8 cellular contexts compared by ENCODE assay signal in genomic region chr4:78058591-78059523, GRCh38. TPM values are rescaled to one million over a fixed set of nuclear protein-coding genes. Genes with fewer than 3 reads are reported as not detected.
DNase-seq lines count a peak whose midpoint lies in the region; ATAC-seq and TF ChIP-seq lines count a peak whose summit lies in the region.

No MANE protein-coding gene starts in this region.

- intact Hi-C loops in activated B cell treated with CpG ODN at 0.5 μM for 24 hours (cut with micrococcal nuclease): loop anchor here (2.0 to 10.0 kb wide), 3 partner anchors 556 to 878 kb away; partner anchors contain the start of gene PAQR3

- H3K4me2 ChIP-seq in KMS-11: peak overlapping the region; percentile 81

- peaks cover 43% of the 10 kb centered on the region for H3K27me3 Mint-ChIP-seq in activated B cell treated with CpG ODN at 0.5 μM for 24 hours
- peaks cover 33 to 65% of the 10 kb centered on the region in 2 donors for H3K27me3 Mint-ChIP-seq in natural killer cell treated with Interleukin-12 subunit alpha and Interleukin-12 subunit beta and Interleukin-15 and Interleukin-18, amount 100 ng/mL, for 72 hours

- H3K9me3 Mint-ChIP-seq in activated B cell treated with CpG ODN at 0.5 μM for 24 hours: no peaks in the 10 kb centered on the region
- no peaks in the 10 kb centered on the region for H3K9me3 Mint-ChIP-seq in natural killer cell treated with Interleukin-12 subunit alpha and Interleukin-12 subunit beta and Interleukin-15 and Interleukin-18, amount 100 ng/mL, for 72 hours

- no peak overlapping the region for H3K27ac ChIP-seq in KMS-11

- H3K4me1 ChIP-seq in KMS-11 (ENCODE audit: low read depth, poor library complexity, severe bottlenecking): no peaks in the 10 kb centered on the region

- CTCF ChIA-PET in activated B cell treated with CpG ODN at 0.5 μM for 24 hours (lab: Charles Lee): interaction anchor here (0.8 to 1.3 kb wide), 4 partner anchors 13 to 24 kb away, joined by 3 read pairs; no protein-coding TSS in a partner anchor

- peak overlapping the region; percentile 57; the same call in 1 of the 2 replicates for H3K9ac ChIP-seq in KMS-11

- H3K27ac Mint-ChIP-seq in activated B cell treated with CpG ODN at 0.5 μM for 24 hours: no peak overlapping the region
- H3K27ac Mint-ChIP-seq in natural killer cell treated with Interleukin-12 subunit alpha and Interleukin-12 subunit beta and Interleukin-15 and Interleukin-18, amount 100 ng/mL, for 72 hours: no peak overlapping the region

- POLR2A ChIA-PET in activated B cell treated with CpG ODN at 0.5 μM for 24 hours (lab: Charles Lee): interaction anchor here (0.6 to 1.0 kb wide), 4 partner anchors 11 to 841 kb away, joined by 3 to 6 read pairs (median 3); no protein-coding TSS in a partner anchor

- H2AFZ ChIP-seq in KMS-11 (ENCODE audit: low read depth): peak overlapping the region; percentile 98

- H3K4me3 ChIP-seq in KMS-11 (IDR thresholded peaks at IDR 0.05; ENCODE audit: insufficient read depth, low read depth, low read length) (peak overlapping the region; percentile 83), fibroblast of pulmonary artery (replicated peaks; ENCODE audit: low read depth, low read length) (peak overlapping the region; percentile 72)

- no peaks in the 10 kb centered on the region for H3K79me2 ChIP-seq in KMS-11 (ENCODE audit: insufficient read depth, low read depth)

- no peak for ATAC-seq in activated B cell treated with CpG ODN at 0.5 μM for 24 hours (ENCODE audit: low read depth)
- ATAC-seq in natural killer cell treated with Interleukin-12 subunit alpha and Interleukin-12 subunit beta and Interleukin-15 and Interleukin-18, amount 100 ng/mL, for 72 hours: no peak

- H3K36me3 ChIP-seq in KMS-11 (ENCODE audit: insufficient read depth): no peaks in the 10 kb centered on the region

- DNase-seq in DMS79 (lab: John Stamatoyannopoulos, UW): peak; percentile 13
- no peak for DNase-seq in activated B cell treated with CpG ODN at 0.5 μM for 24 hours
- peak; percentile 23 for DNase-seq in fibroblast of pulmonary artery (ENCODE audit: low read depth)
- DNase-seq in natural killer cell treated with Interleukin-12 subunit alpha and Interleukin-12 subunit beta and Interleukin-15 and Interleukin-18, amount 100 ng/mL, for 72 hours (ENCODE audit: low spot score): no peak
- DNase-seq in SIG-M5 treated with dmso at 0.1 percent for 504 hours (lab: John Stamatoyannopoulos, UW; ENCODE audit: unreplicated experiment): no peak
- DNase-seq in occipital lobe (lab: John Stamatoyannopoulos, UW): no peak
- DNase-seq in GDM1 (lab: John Stamatoyannopoulos, UW): no peak

- no peaks in the 10 kb centered on the region for H3K36me3 Mint-ChIP-seq in activated B cell treated with CpG ODN at 0.5 μM for 24 hours (ENCODE audit: low read depth)
- H3K36me3 Mint-ChIP-seq in natural killer cell treated with Interleukin-12 subunit alpha and Interleukin-12 subunit beta and Interleukin-15 and Interleukin-18, amount 100 ng/mL, for 72 hours: no peaks in the 10 kb centered on the region

- H3K27me3 ChIP-seq in KMS-11 (ENCODE audit: insufficient read depth, low read depth): no peaks in the 10 kb centered on the region; the same call in 1 of the 2 replicates

- peak overlapping the region; percentile 93 for H3K4me3 Mint-ChIP-seq in activated B cell treated with CpG ODN at 0.5 μM for 24 hours
- peak overlapping the region; percentile 91 for H3K4me3 Mint-ChIP-seq in natural killer cell treated with Interleukin-12 subunit alpha and Interleukin-12 subunit beta and Interleukin-15 and Interleukin-18, amount 100 ng/mL, for 72 hours

- TF ChIP-seq CTCF in KMS-11 (conservative IDR thresholded peaks at IDR 0.05; ENCODE audit: low read depth, low read length) (no peak), activated B cell treated with CpG ODN at 0.5 μM for 24 hours (IDR thresholded peaks at IDR 0.05) (no peak), fibroblast of pulmonary artery (IDR thresholded peaks at IDR 0.05; ENCODE audit: low read length, missing control alignments) (no peak)

- H4K20me1 ChIP-seq in KMS-11 (ENCODE audit: insufficient read depth): no peaks in the 10 kb centered on the region

- peaks cover 32% of the 10 kb centered on the region for H3K4me1 Mint-ChIP-seq in activated B cell treated with CpG ODN at 0.5 μM for 24 hours
- H3K4me1 Mint-ChIP-seq in natural killer cell treated with Interleukin-12 subunit alpha and Interleukin-12 subunit beta and Interleukin-15 and Interleukin-18, amount 100 ng/mL, for 72 hours (ENCODE audit: low read depth in 2 of 2): peaks cover 21 to 23% of the 10 kb centered on the region in 2 donors

RNA-seq across cellular contexts. Expression of gene FRAS1, which starts 1.7 kb away (rescaled TPM):
- not detected in 2 replicates for total RNA-seq in activated B cell treated with CpG ODN at 0.5 μM for 24 hours
- under 1 TPM in 1 of 2 donors, not detected in 1; 0.17 TPM for total RNA-seq in natural killer cell treated with Interleukin-12 subunit alpha and Interleukin-12 subunit beta and Interleukin-15 and Interleukin-18, amount 100 ng/mL, for 72 hours
- 7.0 TPM for total RNA-seq in occipital lobe

Comparison
In these comparisons a context has a peak if more than half of its experiments do, and no peak if none do; other contexts are left out.
1. DNase-seq: peak in DMS79 (single experiment) and fibroblast of pulmonary artery (single experiment); none in activated B cell treated with CpG ODN at 0.5 μM for 24 hours (single experiment), natural killer cell treated with Interleukin-12 subunit alpha and Interleukin-12 subunit beta and Interleukin-15 and Interleukin-18, amount 100 ng/mL, for 72 hours (single experiment), SIG-M5 treated with dmso at 0.1 percent for 504 hours (single experiment), occipital lobe (single experiment) and GDM1 (single experiment).